In genomic region chr1:27148591-27148990, GRCh38 we compare ENCODE assay signal across 1 cellular context.
TF ChIP-seq lines count a peak whose summit lies in the region.

No MANE protein-coding gene starts in this region.

TF ChIP-seq in GM12878, 131 proteins besides CTCF, POLR2A, EP300 and RAD21:
- TF ChIP-seq NFYA (IDR thresholded peaks at IDR 0.05; ENCODE audit: borderline replicate concordance, low read depth, low read length) (no peak), JUND (IDR thresholded peaks at IDR 0.05; ENCODE audit: low read depth, low read length) (no peak), MEF2B (IDR thresholded peaks at IDR 0.05; ENCODE audit: partially characterized antibody, poor library complexity, severe bottlenecking) (peak; percentile 33), NR2F1 (conservative IDR thresholded peaks at IDR 0.05) (peak; percentile 89), LARP7 (IDR thresholded peaks at IDR 0.05) (no peak), ASH2L (IDR thresholded peaks at IDR 0.05; ENCODE audit: borderline replicate concordance, low read depth) (no peak)
